10 cellular contexts compared by ENCODE assay signal in genomic region chr20:24955045-24955444, GRCh38. TPM values are rescaled to one million over a fixed set of nuclear protein-coding genes. Genes with fewer than 3 reads are reported as not detected.
DNase-seq lines count a peak whose midpoint lies in the region; ATAC-seq and TF ChIP-seq lines count a peak whose summit lies in the region.
"Had no signal": no experiment of that assay in that cellular context is flagged by ENCODE, and none has a peak within 500 bp of the region (broad histone marks: within the 10 kb centered on the region; RNA-seq: fewer than 3 reads in every experiment).

No MANE protein-coding gene starts in this region.

- TF ChIP-seq EP300 in sigmoid colon (IDR thresholded peaks at IDR 0.05), result no peak

- TF ChIP-seq CTCF in NB4 (IDR thresholded peaks at IDR 0.05; ENCODE audit: low read depth, low read length) (no peak), sigmoid colon (IDR thresholded peaks at IDR 0.05) (no peak), GM23338 (conservative IDR thresholded peaks at IDR 0.05; ENCODE audit: low read depth in 2 of 2) (no peak)

- H3K4me2 ChIP-seq in GM23338, result no peak overlapping the region
- H3K4me2 ChIP-seq: KMS-11 had no signal

- peaks cover 3% of the 10 kb centered on the region; the same call in 1 of the 3 replicates for H3K36me3 Mint-ChIP-seq in GM23338 (ENCODE audit: low read depth)

- no peaks in the 10 kb centered on the region; the same call in 2 of the 3 replicates for H3K9me3 Mint-ChIP-seq in GM23338

- no peaks in the 10 kb centered on the region for H3K79me2 ChIP-seq in GM23338 (replicated peaks; ENCODE audit: insufficient read depth)

- WGBS in sigmoid colon, 2 donors, result 42 to 76% methylated on average over 3 of the region's 3 CpGs

- H3K9me3 ChIP-seq in sigmoid colon, result no peaks in the 10 kb centered on the region

- TF ChIP-seq POLR2A in NB4 (IDR thresholded peaks at IDR 0.05; ENCODE audit: extremely low read depth, insufficient read length), result no peak
- no peak for TF ChIP-seq POLR2A in sigmoid colon (IDR thresholded peaks at IDR 0.05)

- H3K27ac Mint-ChIP-seq in GM23338, result no peak overlapping the region

- H3K9me2 ChIP-seq in GM23338 (ENCODE audit: insufficient read depth), result no peaks in the 10 kb centered on the region

- ATAC-seq in HG02642 (IDR thresholded peaks at IDR 0.05; ENCODE audit: poor library complexity, unreplicated experiment), result peak; percentile 62
- no peak for ATAC-seq in GM23338

- no peak overlapping the region for H2AFZ ChIP-seq in GM23338

- H4K20me1 ChIP-seq in GM23338 (replicated peaks; ENCODE audit: insufficient read depth), result no peaks in the 10 kb centered on the region; the same call in 1 of the 2 replicates

- intact Hi-C loops in sigmoid colon (cut with DNase I), result no loop called here

- H3K4me3 ChIP-seq in NB4 (ENCODE audit: low read depth, low read length) (no peak overlapping the region), sigmoid colon (no peak overlapping the region), GM23338 (no peak overlapping the region)

- H3K4me1 Mint-ChIP-seq in GM23338, result peaks cover 9% of the 10 kb centered on the region; the same call in 2 of the 3 replicates

- H3K4me1 ChIP-seq in sigmoid colon (no peaks in the 10 kb centered on the region), GM23338 (ENCODE audit: insufficient read depth) (no peaks in the 10 kb centered on the region)

- DNase-seq in NCI-H345 (lab: John Stamatoyannopoulos, UW), result peak; percentile 41
- no peak for DNase-seq in NCI-H345 treated with DMSO at 0.1 percent for 48 hours (lab: John Stamatoyannopoulos, UW; ENCODE audit: unreplicated experiment)
- peak; percentile 76 for DNase-seq in NB4 (ENCODE audit: low read depth)
- peak; percentile 48 for DNase-seq in sigmoid colon
- no peak for DNase-seq in amniotic stem cell (lab: John Stamatoyannopoulos, UW)
- no peak for DNase-seq in GM23338 (ENCODE audit: low spot score)
- no peak for DNase-seq in DMS53 (lab: John Stamatoyannopoulos, UW)

- no peak overlapping the region for H3K27ac ChIP-seq in sigmoid colon
- H3K27ac ChIP-seq in GM23338 (ENCODE audit: low read depth), result no peak overlapping the region
- H3K27ac ChIP-seq: KMS-11 had no signal

- H3K4me3 Mint-ChIP-seq in GM23338, result no peak overlapping the region

- H3K27me3 ChIP-seq in sigmoid colon, result peaks cover 0 to 10% (median 0%) of the 10 kb centered on the region in 3 donors
- no peaks in the 10 kb centered on the region for H3K27me3 ChIP-seq in GM23338 (ENCODE audit: insufficient read depth)

- no peaks in the 10 kb centered on the region for H3F3A ChIP-seq in GM23338 (replicated peaks; ENCODE audit: low read depth)

- peaks cover 0 to 36% (median 10%) of the 10 kb centered on the region in 4 donors for H3K36me3 ChIP-seq in sigmoid colon
- H3K36me3 ChIP-seq in GM23338 (ENCODE audit: insufficient read depth), result no peaks in the 10 kb centered on the region

- H3K27me3 Mint-ChIP-seq in GM23338 (ENCODE audit: insufficient read depth, low read depth, poor library complexity), result peaks cover 2% of the 10 kb centered on the region

TF ChIP-seq in GM23338, 12 proteins besides CTCF, POLR2A, EP300 and RAD21 (continues in another document):
- TF ChIP-seq EZH2phosphoT487 (IDR thresholded peaks at IDR 0.05; ENCODE audit: unreplicated experiment) (no peak), ZNF114 (CRISPR knock-in tag; IDR thresholded peaks at IDR 0.05) (no peak), REST (IDR thresholded peaks at IDR 0.05; ENCODE audit: unreplicated experiment) (no peak), JUNB (IDR thresholded peaks at IDR 0.05; ENCODE audit: unreplicated experiment) (no peak), CREB1 (CRISPR knock-in tag; IDR thresholded peaks at IDR 0.05; ENCODE audit: low read depth) (no peak), STAT1 (IDR thresholded peaks at IDR 0.05; ENCODE audit: unreplicated experiment) (no peak)

RNA-seq across cellular contexts. Expression of gene CST7, which starts 6.0 kb away (rescaled TPM):
- total RNA-seq in sigmoid colon, result 1 to 10 TPM in 1 of 4 donors, under 1 TPM in 2, not detected in 1; 0.66 to 3.5 (median 0.71) TPM
- polyA plus RNA-seq in sigmoid colon (10 to 100 TPM in 1 of 3 donors, 1 to 10 TPM in 2; 3.9 to 10.4 (median 4.2) TPM), GM23338 (2016; fragmentation: Nextera tagmentation; extraction: Ambion mirVana) (not detected in 2 replicates)
- not detected in 2 replicates for total RNA-seq in GM23338 (2014; rRNA removed; shearing (Covaris generic))
- polyA plus RNA-seq: AG04450 had no signal

RNA-seq across cellular contexts. Expression of gene APMAP, which starts 37.5 kb away (rescaled TPM):
- 10 to 100 TPM; 22.7 to 35.3 (median 28.9) TPM for total RNA-seq in sigmoid colon
- polyA plus RNA-seq in sigmoid colon (10 to 100 TPM in 2 of 3 donors, 1 to 10 TPM in 1; 9.6 to 55.8 (median 25.2) TPM), GM23338 (2016; fragmentation: Nextera tagmentation; extraction: Ambion mirVana) (31.7 and 32.0 TPM in 2 replicates)
- total RNA-seq in GM23338 (2014; rRNA removed; shearing (Covaris generic)), result 70.8 and 72.3 TPM in 2 replicates

Comparison
In these comparisons a context has a peak if more than half of its experiments do, and no peak if none do; other contexts are left out.
1. DNase-seq: peak in NCI-H345 (single experiment), NB4 (single experiment) and sigmoid colon (single experiment); none in NCI-H345 treated with DMSO at 0.1 percent for 48 hours (single experiment), amniotic stem cell (single experiment), GM23338 (single experiment) and DMS53 (single experiment).